ENCODE assay signal across 8 cellular contexts in genomic region chr12:55932546-55932919, GRCh38. TPM values are rescaled to one million over a fixed set of nuclear protein-coding genes. Genes with fewer than 3 reads are reported as not detected.
A peak's percentile ranks its signal among the peaks of the same experiment; 100 is the strongest.
DNase-seq lines count a peak whose midpoint lies in the region; ATAC-seq and TF ChIP-seq lines count a peak whose summit lies in the region.

No MANE protein-coding gene starts in this region.

- H3K27me3 Mint-ChIP-seq in CD8-positive, alpha-beta T cell (ENCODE audit: low read depth), result no peaks in the 10 kb centered on the region

- H3K27ac Mint-ChIP-seq in CD8-positive, alpha-beta T cell, result peak overlapping the region; percentile 95

- POLR2A ChIA-PET in CD8-positive, alpha-beta T cell (lab: Charles Lee), result interaction anchor here (0.7 to 7.4 kb wide), 10 partner anchors 13 to 214 kb away, joined by 3 to 44 read pairs (median 12); partner anchors contain the start of genes CD63, DNAJC14, ORMDL2 and RAB5B

- ATAC-seq in CD8-positive, alpha-beta T cell, result peak; percentile 28
- no peak for ATAC-seq in GM18519 (IDR thresholded peaks at IDR 0.05; ENCODE audit: low FRiP score, unreplicated experiment)

- H3K27ac ChIP-seq in CD8-positive, alpha-beta T cell (ENCODE audit: low read depth, low read length), result peak overlapping the region; percentile 65
- no peak overlapping the region for H3K27ac ChIP-seq in trophoblast cell (ENCODE audit: low read depth, low read length)

- no peak overlapping the region for H3K23ac ChIP-seq in trophoblast cell (ENCODE audit: low read length)

- no peak overlapping the region for H2BK5ac ChIP-seq in trophoblast cell (ENCODE audit: low read depth, low read length, poor library complexity)

- peak overlapping the region; percentile 55 for H2AFZ ChIP-seq in trophoblast cell (ENCODE audit: insufficient read depth, low read length, poor library complexity)

- intact Hi-C loops in CD8-positive, alpha-beta T cell (cut with DNase I, micrococcal nuclease), result no loop called here

- H2BK12ac ChIP-seq in trophoblast cell (ENCODE audit: low read length), result no peak overlapping the region

- peak overlapping the region; percentile 67 for H4K12ac ChIP-seq in trophoblast cell (ENCODE audit: low read depth, low read length)

- peak overlapping the region; percentile 74 for H4K91ac ChIP-seq in trophoblast cell (ENCODE audit: low read depth, low read length)

- peaks cover 4% of the 10 kb centered on the region for H3K79me2 ChIP-seq in trophoblast cell (ENCODE audit: control insufficient read depth, insufficient read depth, low read length, poor library complexity)

- no peaks in the 10 kb centered on the region for H3K9me3 Mint-ChIP-seq in CD8-positive, alpha-beta T cell

- H3K4ac ChIP-seq in trophoblast cell (ENCODE audit: low read depth, low read length), result no peak overlapping the region

- no peak overlapping the region for H3K18ac ChIP-seq in trophoblast cell (ENCODE audit: low read length)

- H3K9ac ChIP-seq in trophoblast cell (ENCODE audit: low read length), result peak overlapping the region; percentile 71

- H3K36me3 Mint-ChIP-seq in CD8-positive, alpha-beta T cell, result peaks cover 70% of the 10 kb centered on the region

- H3K4me3 Mint-ChIP-seq in CD8-positive, alpha-beta T cell, result peak overlapping the region; percentile 99

- H3K27me3 ChIP-seq in CD8-positive, alpha-beta T cell (ENCODE audit: insufficient read depth, low read length), result no peaks in the 10 kb centered on the region
- H3K27me3 ChIP-seq in trophoblast cell (ENCODE audit: insufficient read depth, low read length), result no peaks in the 10 kb centered on the region

- peak overlapping the region; percentile 91 for H3K4me3 ChIP-seq in CD8-positive, alpha-beta T cell (ENCODE audit: low read depth, low read length)
- H3K4me3 ChIP-seq in trophoblast cell (ENCODE audit: low read depth, low read length), result peak overlapping the region; percentile 89

- H3K4me1 ChIP-seq in CD8-positive, alpha-beta T cell (ENCODE audit: insufficient read depth, low read length), result peaks cover 65% of the 10 kb centered on the region
- peaks cover 14 to 22% of the 10 kb centered on the region in 2 experiments for H3K4me1 ChIP-seq in trophoblast cell (ENCODE audit: control insufficient read depth in 1 of 2, insufficient read depth in 2 of 2, low read length in 2 of 2)

- no peak for TF ChIP-seq CTCF in CD8-positive, alpha-beta T cell (IDR thresholded peaks at IDR 0.05)

- CTCF ChIA-PET in CD8-positive, alpha-beta T cell (lab: Charles Lee), result interaction anchor here (0.9 to 11.3 kb wide), 5 partner anchors 8 to 194 kb away, joined by 3 to 178 read pairs (median 4); no protein-coding TSS in a partner anchor

- H4K8ac ChIP-seq in trophoblast cell (ENCODE audit: low read depth, low read length), result peak overlapping the region; percentile 65

- WGBS in trophoblast cell (ENCODE audit: extremely low coverage, insufficient coverage, insufficient read length), result no CpG with 5 or more reads among the region's 4 CpGs

- no peak overlapping the region for H3K14ac ChIP-seq in trophoblast cell (ENCODE audit: low read length)

- H2AK5ac ChIP-seq in trophoblast cell (ENCODE audit: low read length), result no peak overlapping the region

- H3K4me1 Mint-ChIP-seq in CD8-positive, alpha-beta T cell (ENCODE audit: low read depth), result peaks cover 69% of the 10 kb centered on the region

- H3K4me2 ChIP-seq in trophoblast cell (ENCODE audit: low read length), result peak overlapping the region; percentile 95

- peak overlapping the region; percentile 79 for H2BK120ac ChIP-seq in trophoblast cell (ENCODE audit: insufficient read depth, low read length, poor library complexity)

- H3K36me3 ChIP-seq in CD8-positive, alpha-beta T cell (ENCODE audit: insufficient read depth, low read length), result peaks cover 44% of the 10 kb centered on the region
- peaks cover 2 to 6% of the 10 kb centered on the region in 2 experiments for H3K36me3 ChIP-seq in trophoblast cell (ENCODE audit: control insufficient read depth in 1 of 2, insufficient read depth in 2 of 2, low read length in 2 of 2)

- peaks cover 13% of the 10 kb centered on the region for H3K79me1 ChIP-seq in trophoblast cell (ENCODE audit: low read length)

- peak in 6 of 7 experiments; percentile 49 to 74 (median 58) for DNase-seq in CD8-positive, alpha-beta T cell
- DNase-seq in LHCN-M2 (ENCODE audit: low read depth) (peak; percentile 23), activated T-cell treated with anti-CD3 and anti-CD28 coated beads for 1 hour (ENCODE audit: low read depth) (peak; percentile 39), fibroblast of gingiva (ENCODE audit: low read depth) (peak; percentile 55), trophoblast cell (no peak), superior temporal gyrus (ENCODE audit: extremely low spot score) (no peak), inferior parietal cortex (ENCODE audit: extremely low spot score) (no peak)

- H3K9me3 ChIP-seq in CD8-positive, alpha-beta T cell (ENCODE audit: low read length), result no peaks in the 10 kb centered on the region
- H3K9me3 ChIP-seq in trophoblast cell (ENCODE audit: insufficient read depth, low read depth, low read length), result no peaks in the 10 kb centered on the region

RNA-seq across cellular contexts. Expression of gene DGKA, which starts 1.6 kb away (rescaled TPM):
- total RNA-seq in CD8-positive, alpha-beta T cell, result 100 to 1,000 TPM; 585 to 614 TPM
- total RNA-seq in LHCN-M2 (2014; rRNA removed), result 56.0 and 71.4 TPM in 2 replicates
- polyA plus RNA-seq in LHCN-M2 (2012), result 72.9 TPM
- 44.8 and 47.5 TPM in 2 replicates for polyA plus RNA-seq in trophoblast cell (2013)

RNA-seq across cellular contexts. Expression of gene PYM1, which starts 4.8 kb away (rescaled TPM):
- total RNA-seq in CD8-positive, alpha-beta T cell, result 10 to 100 TPM; 10.1 to 11.5 TPM
- 39.5 and 54.8 TPM in 2 replicates for total RNA-seq in LHCN-M2 (2014; rRNA removed)
- 29.2 TPM for polyA plus RNA-seq in LHCN-M2 (2012)
- 36.7 and 38.2 TPM in 2 replicates for polyA plus RNA-seq in trophoblast cell (2013)

RNA-seq across cellular contexts. Expression of gene PMEL, which starts 33.3 kb away (rescaled TPM):
- not detected for total RNA-seq in CD8-positive, alpha-beta T cell
- total RNA-seq in LHCN-M2 (2014; rRNA removed), result 0.32 and 0.52 TPM in 2 replicates
- 0.64 TPM for polyA plus RNA-seq in LHCN-M2 (2012)
- 31.7 and 33.8 TPM in 2 replicates for polyA plus RNA-seq in trophoblast cell (2013)

RNA-seq across cellular contexts. Expression of gene CDK2, which starts 34.1 kb away (rescaled TPM):
- 10 to 100 TPM; 12.8 to 13.5 TPM for total RNA-seq in CD8-positive, alpha-beta T cell
- 64.4 and 66.5 TPM in 2 replicates for total RNA-seq in LHCN-M2 (2014; rRNA removed)
- polyA plus RNA-seq in LHCN-M2 (2012), result 43.7 TPM
- 132 and 144 TPM in 2 replicates for polyA plus RNA-seq in trophoblast cell (2013)

RNA-seq across cellular contexts. Expression of gene RAB5B, which starts 41.3 kb away (rescaled TPM):
- total RNA-seq in CD8-positive, alpha-beta T cell, result 10 to 100 TPM; 16.1 to 16.8 TPM
- 46.7 and 60.3 TPM in 2 replicates for total RNA-seq in LHCN-M2 (2014; rRNA removed)
- polyA plus RNA-seq in LHCN-M2 (2012), result 58.5 TPM
- 126 and 127 TPM in 2 replicates for polyA plus RNA-seq in trophoblast cell (2013)

Comparison
In these comparisons a context has a peak if more than half of its experiments do, and no peak if none do; other contexts are left out.
1. DNase-seq: peak in CD8-positive, alpha-beta T cell (6 of 7), LHCN-M2 (single experiment), activated T-cell treated with anti-CD3 and anti-CD28 coated beads for 1 hour (single experiment) and fibroblast of gingiva (single experiment); none in trophoblast cell (0 of 2), superior temporal gyrus (single experiment) and inferior parietal cortex (single experiment).